ENCODE assay signal across 11 cellular contexts in the genomic region with DNA sequence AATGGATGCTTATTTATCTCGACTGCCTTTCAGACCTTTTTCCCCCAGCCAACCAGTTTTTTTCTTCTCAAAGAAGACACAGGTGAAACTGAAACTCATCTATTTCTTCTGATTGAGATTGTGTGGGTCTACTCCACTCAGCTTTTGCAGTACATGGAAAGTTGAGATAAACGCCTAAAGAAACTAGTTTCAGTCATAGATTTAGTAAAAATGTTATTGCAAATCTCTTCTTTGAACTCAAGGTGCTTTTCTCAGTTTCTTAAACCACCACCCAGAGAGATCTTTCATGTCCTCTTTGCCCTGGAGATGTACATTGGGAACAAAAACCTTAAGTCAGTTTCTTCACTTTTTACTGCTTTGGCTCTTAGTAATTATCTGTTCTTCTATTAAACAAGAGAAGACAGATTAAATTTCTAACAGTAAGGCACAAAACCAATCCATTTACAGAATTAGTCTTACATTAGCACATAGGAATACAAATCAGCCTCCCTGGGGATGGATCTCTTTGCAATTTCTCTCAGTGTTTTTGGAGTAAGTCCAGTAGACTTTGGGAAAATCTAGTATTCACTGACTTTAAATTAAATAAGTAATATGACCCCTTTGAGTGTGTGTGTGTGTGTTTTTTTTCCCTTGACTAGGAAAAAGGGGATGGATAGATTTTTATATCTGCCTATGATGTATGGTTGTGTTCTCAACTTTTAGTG. TPM values are rescaled to one million over a fixed set of nuclear protein-coding genes. Genes with fewer than 3 reads are reported as not detected.
DNase-seq lines count a peak whose midpoint lies in the region; ATAC-seq and TF ChIP-seq lines count a peak whose summit lies in the region.
"Had no signal": no experiment of that assay in that cellular context is flagged by ENCODE, and none has a peak within 500 bp of the region (broad histone marks: within the 10 kb centered on the region; RNA-seq: fewer than 3 reads in every experiment).

No MANE protein-coding gene starts in this region.

- CTCF ChIA-PET in CD8-positive, alpha-beta T cell (lab: Charles Lee): no interaction called here
- CTCF ChIA-PET in activated CD8-positive, alpha-beta T cell treated with anti-CD3 and anti-CD28 coated beads for 36 hours (lab: Charles Lee): no interaction called here

- H3K9me3 ChIP-seq in CD8-positive, alpha-beta T cell (ENCODE audit: low read length): no peaks in the 10 kb centered on the region
- no peaks in the 10 kb centered on the region for H3K9me3 ChIP-seq in prostate gland
- H3K9me3 ChIP-seq: mucosa of descending colon had no signal

- WGBS in prostate gland: 86% methylated on average over 2 of the region's 2 CpGs

- POLR2A ChIA-PET in CD8-positive, alpha-beta T cell (lab: Charles Lee): no interaction called here
- POLR2A ChIA-PET in activated CD8-positive, alpha-beta T cell treated with anti-CD3 and anti-CD28 coated beads for 36 hours (lab: Charles Lee): interaction anchor here (1.3 kb wide), 2 partner anchors 38 to 104 kb away, joined by 3 read pairs; no protein-coding TSS in a partner anchor

- H3K36me3 ChIP-seq in CD8-positive, alpha-beta T cell (ENCODE audit: insufficient read depth, low read length): no peaks in the 10 kb centered on the region
- no peaks in the 10 kb centered on the region for H3K36me3 ChIP-seq in prostate gland

- intact Hi-C loops in CD8-positive, alpha-beta T cell (cut with DNase I, micrococcal nuclease): loop anchor here (5.0 kb wide), 2 partner anchors 35 to 105 kb away; no protein-coding TSS in a partner anchor
- intact Hi-C loops in activated CD8-positive, alpha-beta T cell treated with anti-CD3 and anti-CD28 coated beads for 36 hours (cut with micrococcal nuclease): loop anchor here (10.0 kb wide), 2 partner anchors 188 to 212 kb away; partner anchors contain the start of genes RNFT2 and SPRING1
- intact Hi-C loops in prostate gland (cut with DNase I): no loop called here

- no peak overlapping the region for H3K4me3 Mint-ChIP-seq in CD8-positive, alpha-beta T cell
- no peak overlapping the region for H3K4me3 Mint-ChIP-seq in activated CD8-positive, alpha-beta T cell treated with anti-CD3 and anti-CD28 coated beads for 36 hours

- H3K9me3 Mint-ChIP-seq in CD8-positive, alpha-beta T cell: no peaks in the 10 kb centered on the region
- no peaks in the 10 kb centered on the region for H3K9me3 Mint-ChIP-seq in activated CD8-positive, alpha-beta T cell treated with anti-CD3 and anti-CD28 coated beads for 36 hours

- H3K27me3 ChIP-seq in CD8-positive, alpha-beta T cell (ENCODE audit: insufficient read depth, low read length): no peaks in the 10 kb centered on the region
- H3K27me3 ChIP-seq in prostate gland (replicated peaks; ENCODE audit: insufficient read depth): no peaks in the 10 kb centered on the region

- no peaks in the 10 kb centered on the region for H3K27me3 Mint-ChIP-seq in CD8-positive, alpha-beta T cell (ENCODE audit: low read depth)
- no peaks in the 10 kb centered on the region for H3K27me3 Mint-ChIP-seq in activated CD8-positive, alpha-beta T cell treated with anti-CD3 and anti-CD28 coated beads for 36 hours

- no peak for TF ChIP-seq POLR2A in prostate gland (IDR thresholded peaks at IDR 0.05)

- no peak for TF ChIP-seq CTCF in CD8-positive, alpha-beta T cell (IDR thresholded peaks at IDR 0.05)
- TF ChIP-seq CTCF in activated CD8-positive, alpha-beta T cell treated with anti-CD3 and anti-CD28 coated beads for 36 hours (IDR thresholded peaks at IDR 0.05): no peak
- no peak for TF ChIP-seq CTCF in prostate gland (IDR thresholded peaks at IDR 0.05)

- DNase-seq in CD8-positive, alpha-beta T cell: no peak
- no peak for DNase-seq in activated CD8-positive, alpha-beta T cell treated with anti-CD3 and anti-CD28 coated beads for 36 hours
- DNase-seq in MV-4-11 (lab: John Stamatoyannopoulos, UW) (no peak), ecto neural progenitor cell (ENCODE audit: low spot score) (no peak), NCI-H226 (no peak), prostate gland (ENCODE audit: low spot score) (no peak)
- DNase-seq: activated CD8-positive, alpha-beta memory T cell treated with anti-CD3 and anti-CD28 coated beads, Interleukin-2, amount 50 U/mL, for 4 hours; mucosa of descending colon; PC-9 had no signal

- no peak overlapping the region for H3K27ac ChIP-seq in CD8-positive, alpha-beta T cell (ENCODE audit: low read depth, low read length)
- H3K27ac ChIP-seq in prostate gland: no peak overlapping the region
- H3K27ac ChIP-seq: PC-9 had no signal

- peaks cover 65% of the 10 kb centered on the region for H3K4me1 ChIP-seq in CD8-positive, alpha-beta T cell (ENCODE audit: insufficient read depth, low read length)
- H3K4me1 ChIP-seq in prostate gland (replicated peaks): peaks cover 6% of the 10 kb centered on the region

- no peak overlapping the region for H3K4me3 ChIP-seq in CD8-positive, alpha-beta T cell (ENCODE audit: low read depth, low read length)
- no peak overlapping the region for H3K4me3 ChIP-seq in prostate gland
- H3K4me3 ChIP-seq: mucosa of descending colon, PC-9 had no signal

- H3K4me1 Mint-ChIP-seq in CD8-positive, alpha-beta T cell (ENCODE audit: low read depth): peaks cover 86% of the 10 kb centered on the region
- peaks cover 78% of the 10 kb centered on the region for H3K4me1 Mint-ChIP-seq in activated CD8-positive, alpha-beta T cell treated with anti-CD3 and anti-CD28 coated beads for 36 hours (ENCODE audit: low read depth)

- H3K36me3 Mint-ChIP-seq in CD8-positive, alpha-beta T cell: peaks cover 5% of the 10 kb centered on the region
- H3K36me3 Mint-ChIP-seq in activated CD8-positive, alpha-beta T cell treated with anti-CD3 and anti-CD28 coated beads for 36 hours (ENCODE audit: low read depth): peaks cover 6% of the 10 kb centered on the region

- no peak for ATAC-seq in CD8-positive, alpha-beta T cell
- ATAC-seq in GM19351 (IDR thresholded peaks at IDR 0.05; ENCODE audit: unreplicated experiment) (peak; percentile 79), HG03060 (IDR thresholded peaks at IDR 0.05; ENCODE audit: low read depth, unreplicated experiment) (peak; percentile 32)
- ATAC-seq in activated CD8-positive, alpha-beta T cell treated with anti-CD3 and anti-CD28 coated beads for 36 hours: peak; percentile 59
- ATAC-seq: mucosa of descending colon had no signal

- H3K27ac Mint-ChIP-seq in CD8-positive, alpha-beta T cell: peak overlapping the region; percentile 63
- H3K27ac Mint-ChIP-seq in activated CD8-positive, alpha-beta T cell treated with anti-CD3 and anti-CD28 coated beads for 36 hours: peak overlapping the region; percentile 46

RNA-seq across cellular contexts. Expression of gene FBXW8, which starts 11.6 kb away (rescaled TPM):
- total RNA-seq in CD8-positive, alpha-beta T cell: 1 to 10 TPM; 5.6 to 6.5 TPM
- 1 to 10 TPM; 7.0 to 8.5 TPM for total RNA-seq in activated CD8-positive, alpha-beta T cell treated with anti-CD3 and anti-CD28 coated beads for 36 hours
- 10 to 100 TPM; 20.8 to 26.7 TPM for total RNA-seq in prostate gland

RNA-seq across cellular contexts. Expression of gene HRK, which starts 41.1 kb away (rescaled TPM):
- total RNA-seq in CD8-positive, alpha-beta T cell: under 1 TPM in 1 of 2 experiments, not detected in 1; 0.05 TPM
- total RNA-seq in activated CD8-positive, alpha-beta T cell treated with anti-CD3 and anti-CD28 coated beads for 36 hours: not detected
- total RNA-seq in prostate gland: 1 to 10 TPM in 1 of 2 donors, not detected in 1; 4.9 TPM
